14 cellular contexts compared by ENCODE assay signal in the genomic region with DNA sequence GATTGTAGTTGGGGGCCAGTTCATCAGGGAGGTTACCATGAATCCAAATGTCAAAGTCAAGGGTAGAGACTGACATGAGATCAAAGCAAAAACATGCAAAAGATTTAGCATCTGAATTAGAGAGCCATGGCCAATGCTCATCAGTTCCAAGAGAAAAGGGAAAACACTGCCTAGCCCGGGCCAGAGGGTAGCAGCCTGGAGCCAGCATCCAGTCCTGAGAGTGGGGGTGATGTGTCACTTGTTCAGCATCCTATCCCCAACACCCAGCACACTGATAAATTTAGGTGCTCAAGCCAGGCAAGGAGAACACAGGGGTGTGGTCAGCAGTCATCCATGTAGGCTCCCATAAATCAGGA.
"Had no signal": no experiment of that assay in that cellular context is flagged by ENCODE, and none has a peak within 500 bp of the region (broad histone marks: within the 10 kb centered on the region; RNA-seq: fewer than 3 reads in every experiment).

No MANE protein-coding gene starts in this region.

- H3K27me3 Mint-ChIP-seq: activated CD4-positive, alpha-beta memory T cell treated with anti-CD3 and anti-CD28 coated beads for 36 hours; central memory CD8-positive, alpha-beta T cell; naive thymus-derived CD4-positive, alpha-beta T cell; stimulated activated naive CD8-positive, alpha-beta T cell treated with anti-CD3 and anti-CD28 coated beads, Interleukin-15, amount 100 ng/mL, for 72 hours had no signal

- ATAC-seq: left lobe of liver; naive thymus-derived CD4-positive, alpha-beta T cell; stimulated activated naive CD8-positive, alpha-beta T cell treated with anti-CD3 and anti-CD28 coated beads, Interleukin-15, amount 100 ng/mL, for 72 hours had no signal

- H3K36me3 ChIP-seq: thyroid gland had no signal

- H3K4me3 Mint-ChIP-seq: activated CD4-positive, alpha-beta memory T cell treated with anti-CD3 and anti-CD28 coated beads for 36 hours; central memory CD8-positive, alpha-beta T cell; endodermal cell; naive thymus-derived CD4-positive, alpha-beta T cell; stimulated activated naive CD8-positive, alpha-beta T cell treated with anti-CD3 and anti-CD28 coated beads, Interleukin-15, amount 100 ng/mL, for 72 hours had no signal

- DNase-seq: activated CD4-positive, alpha-beta memory T cell treated with anti-CD3 and anti-CD28 coated beads for 36 hours; activated T-cell treated with anti-CD3 and anti-CD28 coated beads, Interleukin-2, amount 50 U/mL, for 48 hours; endodermal cell; head of caudate nucleus; mammary epithelial cell; naive thymus-derived CD4-positive, alpha-beta T cell; nucleus accumbens; SIG-M5; stimulated activated CD4-positive, alpha-beta T cell treated with anti-CD3 and anti-CD28 coated beads, Interleukin-2, amount 100 ng/mL, for 48 hours; stimulated activated naive CD8-positive, alpha-beta T cell treated with anti-CD3 and anti-CD28 coated beads, Interleukin-15, amount 100 ng/mL, for 72 hours; T-helper 2 cell; thyroid gland had no signal

- H3K27me3 ChIP-seq: thyroid gland had no signal

- H3K27ac Mint-ChIP-seq: activated CD4-positive, alpha-beta memory T cell treated with anti-CD3 and anti-CD28 coated beads for 36 hours; endodermal cell; stimulated activated naive CD8-positive, alpha-beta T cell treated with anti-CD3 and anti-CD28 coated beads, Interleukin-15, amount 100 ng/mL, for 72 hours had no signal

- H3K4me3 ChIP-seq: thyroid gland had no signal

- H3K4me1 ChIP-seq: thyroid gland had no signal

- H3K4me1 Mint-ChIP-seq: central memory CD8-positive, alpha-beta T cell; endodermal cell had no signal

- H3K27ac ChIP-seq: thyroid gland had no signal
